ENCODE assay signal across 1 cellular context in genomic region chr2:85452237-85452636, GRCh38.
TF ChIP-seq lines count a peak whose summit lies in the region.

No MANE protein-coding gene starts in this region.

TF ChIP-seq in GM23338, 12 proteins besides CTCF, POLR2A, EP300 and RAD21 (continued from another document):
- TF ChIP-seq ZNF462 (CRISPR knock-in tag; IDR thresholded peaks at IDR 0.05) (no peak), EZH2 (IDR thresholded peaks at IDR 0.05; ENCODE audit: low read depth, unreplicated experiment) (no peak), CREB1 (CRISPR knock-in tag; IDR thresholded peaks at IDR 0.05; ENCODE audit: low read depth) (no peak), ETS1 (IDR thresholded peaks at IDR 0.05) (no peak), ZNF114 (CRISPR knock-in tag; IDR thresholded peaks at IDR 0.05) (no peak), POLR2AphosphoS5 (IDR thresholded peaks at IDR 0.05; ENCODE audit: low read depth) (no peak), JUNB (IDR thresholded peaks at IDR 0.05; ENCODE audit: unreplicated experiment) (no peak), NANOG (IDR thresholded peaks at IDR 0.05; ENCODE audit: borderline replicate concordance) (no peak)
